ENCODE assay signal across 16 cellular contexts in genomic region chr18:5817821-5818220, GRCh38.
"Had no signal": no experiment of that assay in that cellular context is flagged by ENCODE, and none has a peak within 500 bp of the region (broad histone marks: within the 10 kb centered on the region; RNA-seq: fewer than 3 reads in every experiment).

No MANE protein-coding gene starts in this region.

- H3K9me3 ChIP-seq: heart right ventricle, neutrophil, tibial artery had no signal

- H3K27ac ChIP-seq: coronary artery, dorsolateral prefrontal cortex, heart right ventricle, neutrophil, tibial artery had no signal

- H3K9me3 Mint-ChIP-seq: nephron progenitor cell had no signal

- H3K4me3 ChIP-seq: coronary artery, dorsolateral prefrontal cortex, heart right ventricle, tibial artery had no signal

- H3K27me3 ChIP-seq: neutrophil, tibial artery had no signal

- H3K36me3 Mint-ChIP-seq: naive thymus-derived CD4-positive, alpha-beta T cell had no signal

- H3K4me1 Mint-ChIP-seq: naive thymus-derived CD4-positive, alpha-beta T cell had no signal

- H3K36me3 ChIP-seq: heart right ventricle, neutrophil, tibial artery had no signal

- DNase-seq: dorsolateral prefrontal cortex; effector CD8-positive, alpha-beta T cell; foreskin melanocyte; heart right ventricle; hypothalamus; kidney glomerular epithelial cell; naive thymus-derived CD4-positive, alpha-beta T cell; nephron progenitor cell; posterior cingulate gyrus; right cardiac atrium; small intestine; stimulated activated CD4-positive, alpha-beta T cell treated with anti-CD3 and anti-CD28 coated beads, Interleukin-12 subunit alpha, Interleukin-12 subunit beta, amount 100 ng/mL, for 4 hours; stimulated activated naive CD4-positive, alpha-beta T cell treated with Interleukin-2 at 50 U/mL for 16 hours; tibial artery had no signal

- H3K27ac Mint-ChIP-seq: naive thymus-derived CD4-positive, alpha-beta T cell; nephron progenitor cell had no signal

- H3K4me1 ChIP-seq: tibial artery had no signal

- H3K4me3 Mint-ChIP-seq: naive thymus-derived CD4-positive, alpha-beta T cell; nephron progenitor cell had no signal

- ATAC-seq: heart right ventricle; naive thymus-derived CD4-positive, alpha-beta T cell; right cardiac atrium had no signal
